Comparison of ENCODE assay signal across 9 cellular contexts in the genomic region with DNA sequence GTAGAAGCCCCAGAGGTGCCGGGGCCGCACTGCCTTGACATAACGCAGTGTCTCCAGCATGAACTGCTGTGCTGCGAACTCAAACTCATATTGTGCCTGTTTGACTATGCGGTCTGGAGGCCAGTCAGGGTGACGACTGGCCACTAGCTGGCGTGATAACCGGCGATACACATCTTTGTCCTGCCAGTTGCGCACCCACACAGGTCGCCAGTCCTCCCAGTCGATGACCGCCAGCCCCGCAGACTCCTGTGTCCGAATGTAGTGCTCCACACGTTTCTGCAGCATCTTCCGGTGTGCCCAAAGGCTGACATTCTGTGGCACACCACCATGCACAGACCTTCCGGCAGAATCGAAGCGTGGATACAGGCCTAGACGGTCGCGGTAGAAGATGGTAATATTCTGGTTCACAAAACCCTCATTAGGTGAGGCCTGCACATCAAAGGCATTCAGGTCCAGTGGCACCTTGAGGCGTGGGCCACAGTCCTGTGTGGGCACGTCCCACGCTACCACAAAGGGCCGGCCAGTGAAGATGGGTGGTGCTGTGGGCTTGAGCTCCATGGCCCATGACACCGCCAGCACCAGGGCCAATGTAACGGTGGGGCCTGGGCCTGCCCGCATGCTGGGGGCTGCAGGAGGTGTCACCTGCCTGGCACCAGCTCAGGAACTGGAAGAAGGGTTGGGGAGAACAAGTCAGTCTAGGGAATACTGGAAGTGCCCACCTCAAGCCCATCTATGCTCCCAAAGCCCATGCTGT. TPM values are rescaled to one million over a fixed set of nuclear protein-coding genes. Genes with fewer than 3 reads are reported as not detected.
DNase-seq lines count a peak whose midpoint lies in the region; ATAC-seq and TF ChIP-seq lines count a peak whose summit lies in the region.
"Had no signal": no experiment of that assay in that cellular context is flagged by ENCODE, and none has a peak within 500 bp of the region (broad histone marks: within the 10 kb centered on the region; RNA-seq: fewer than 3 reads in every experiment).

No MANE protein-coding gene starts in this region.

- H3K4me1 Mint-ChIP-seq in endodermal cell: peaks cover 35% of the 10 kb centered on the region

- H3K36me3 ChIP-seq in OCI-LY3 (replicated peaks; ENCODE audit: low read depth, low read length): peaks cover 26% of the 10 kb centered on the region
- H3K36me3 ChIP-seq in endodermal cell (ENCODE audit: control insufficient read depth, insufficient read depth, low read length): peaks cover 44% of the 10 kb centered on the region
- H3K36me3 ChIP-seq in neuron (ENCODE audit: insufficient read depth, low read length): peaks cover 37% of the 10 kb centered on the region

- H3K79me2 ChIP-seq in OCI-LY3 (ENCODE audit: low read length): peaks cover 19% of the 10 kb centered on the region

- H3K9ac ChIP-seq in OCI-LY3 (ENCODE audit: low read length) (peak overlapping the region; percentile 86), endodermal cell (ENCODE audit: extremely low read depth, low read length, poor library complexity, severe bottlenecking) (peak overlapping the region; percentile 97)

- peaks cover 31% of the 10 kb centered on the region for H3K4me1 ChIP-seq in OCI-LY3 (ENCODE audit: low read length)
- H3K4me1 ChIP-seq in endodermal cell (ENCODE audit: control insufficient read depth, insufficient read depth, low read length): peaks cover 23% of the 10 kb centered on the region
- peaks cover 30% of the 10 kb centered on the region for H3K4me1 ChIP-seq in neuron (ENCODE audit: insufficient read depth, low read length)

- H3K27ac Mint-ChIP-seq in endodermal cell: no peak overlapping the region

- H3K9me3 ChIP-seq in OCI-LY3 (ENCODE audit: insufficient read depth, low read length) (no peaks in the 10 kb centered on the region), endodermal cell (ENCODE audit: control insufficient read depth, low read length) (no peaks in the 10 kb centered on the region), neuron (ENCODE audit: low read length) (peaks cover 2% of the 10 kb centered on the region)
- H3K9me3 ChIP-seq: mucosa of descending colon had no signal

- H2AFZ ChIP-seq in OCI-LY3 (ENCODE audit: low read depth, low read length): no peak overlapping the region
- no peak overlapping the region for H2AFZ ChIP-seq in neuron (ENCODE audit: low read depth, low read length)

- H4K20me1 ChIP-seq in OCI-LY3 (ENCODE audit: insufficient read depth, low read length): no peaks in the 10 kb centered on the region

- WGBS in endodermal cell (ENCODE audit: insufficient coverage in 1 of 2, insufficient read length in 1 of 2), 2 experiments: 91 to 94% methylated on average over 29 to 30 of the region's 30 CpGs

- peak overlapping the region; percentile 87 for H3K4me3 Mint-ChIP-seq in endodermal cell

- H3K27me3 Mint-ChIP-seq in endodermal cell (ENCODE audit: insufficient read depth): no peaks in the 10 kb centered on the region

- ATAC-seq in GM21360 (IDR thresholded peaks at IDR 0.05; ENCODE audit: unreplicated experiment) (no peak), HG03571 (IDR thresholded peaks at IDR 0.05; ENCODE audit: unreplicated experiment) (no peak), esophagus mucosa (no peak)

- peak overlapping the region; percentile 87 for H3K4me2 ChIP-seq in OCI-LY3 (ENCODE audit: low read length)

- H3K4me3 ChIP-seq in OCI-LY3 (ENCODE audit: low read length) (peak overlapping the region; percentile 84), endodermal cell (ENCODE audit: low read length) (peak overlapping the region; percentile 100), neuron (ENCODE audit: low read length) (peak overlapping the region; percentile 74)

- H3K9me3 Mint-ChIP-seq in endodermal cell: no peaks in the 10 kb centered on the region

- H3K36me3 Mint-ChIP-seq in endodermal cell (ENCODE audit: low read depth): peaks cover 44% of the 10 kb centered on the region

- DNase-seq in endodermal cell: peak; percentile 45
- DNase-seq in hypothalamus (lab: John Stamatoyannopoulos, UW): no peak

- H3K27me3 ChIP-seq in OCI-LY3 (ENCODE audit: low read depth, low read length) (no peaks in the 10 kb centered on the region), endodermal cell (ENCODE audit: control insufficient read depth, insufficient read depth, low read length, poor library complexity, severe bottlenecking) (no peaks in the 10 kb centered on the region), neuron (ENCODE audit: insufficient read depth, low read length) (no peaks in the 10 kb centered on the region)

- H3K27ac ChIP-seq in C4-2B (peak overlapping the region; percentile 90), OCI-LY3 (ENCODE audit: low read length) (no peak overlapping the region), endodermal cell (ENCODE audit: low read depth, low read length) (no peak overlapping the region)

- TF ChIP-seq CTCF in C4-2B (conservative IDR thresholded peaks at IDR 0.05): no peak
- TF ChIP-seq CTCF in OCI-LY3 (IDR thresholded peaks at IDR 0.05; ENCODE audit: low read depth, low read length): no peak
- TF ChIP-seq CTCF in endodermal cell (conservative IDR thresholded peaks at IDR 0.05): no peak

RNA-seq across cellular contexts. Expression of a gene that starts 2.5 kb away (rescaled TPM):
- total RNA-seq in endodermal cell (10 to 100 TPM; 55.3 to 61.1 TPM), esophagus mucosa (30.7 TPM)
- 81.6 TPM for polyA plus RNA-seq in endodermal cell (2013, experiment 1 of 2)
- 80.6 TPM for polyA plus RNA-seq in endodermal cell (2013, experiment 2 of 2)

RNA-seq across cellular contexts. Expression of a gene that starts 8.0 kb away (rescaled TPM):
- 10 to 100 TPM; 23.5 to 28.1 TPM for total RNA-seq in endodermal cell
- 30.2 TPM for polyA plus RNA-seq in endodermal cell (2013, experiment 1 of 2)
- polyA plus RNA-seq in endodermal cell (2013, experiment 2 of 2): 26.2 TPM
- 12.2 TPM for total RNA-seq in esophagus mucosa

RNA-seq across cellular contexts. Expression of a gene that starts 16.7 kb away (rescaled TPM):
- 1 to 10 TPM in 1 of 2 donors, under 1 TPM in 1; 0.92 to 1.8 TPM for total RNA-seq in endodermal cell
- 1.8 TPM for polyA plus RNA-seq in endodermal cell (2013, experiment 1 of 2)
- 1.3 TPM for polyA plus RNA-seq in endodermal cell (2013, experiment 2 of 2)
- total RNA-seq in esophagus mucosa: 4.1 TPM

RNA-seq across cellular contexts. Expression of a gene that starts 20.6 kb away (rescaled TPM):
- 10 to 100 TPM in 1 of 2 donors, 1 to 10 TPM in 1; 9.4 to 17.2 TPM for total RNA-seq in endodermal cell
- polyA plus RNA-seq in endodermal cell (2013, experiment 1 of 2): 15.8 TPM
- 15.9 TPM for polyA plus RNA-seq in endodermal cell (2013, experiment 2 of 2)
- 13.6 TPM for total RNA-seq in esophagus mucosa

RNA-seq across cellular contexts. Expression of a gene that starts 20.8 kb away (rescaled TPM):
- total RNA-seq in endodermal cell: 1 to 10 TPM; 2.6 to 3.3 TPM
- polyA plus RNA-seq in endodermal cell (2013, experiment 1 of 2): 4.1 TPM
- 3.9 TPM for polyA plus RNA-seq in endodermal cell (2013, experiment 2 of 2)
- 4.8 TPM for total RNA-seq in esophagus mucosa
